ENCODE assay signal across 9 cellular contexts in the genomic region with DNA sequence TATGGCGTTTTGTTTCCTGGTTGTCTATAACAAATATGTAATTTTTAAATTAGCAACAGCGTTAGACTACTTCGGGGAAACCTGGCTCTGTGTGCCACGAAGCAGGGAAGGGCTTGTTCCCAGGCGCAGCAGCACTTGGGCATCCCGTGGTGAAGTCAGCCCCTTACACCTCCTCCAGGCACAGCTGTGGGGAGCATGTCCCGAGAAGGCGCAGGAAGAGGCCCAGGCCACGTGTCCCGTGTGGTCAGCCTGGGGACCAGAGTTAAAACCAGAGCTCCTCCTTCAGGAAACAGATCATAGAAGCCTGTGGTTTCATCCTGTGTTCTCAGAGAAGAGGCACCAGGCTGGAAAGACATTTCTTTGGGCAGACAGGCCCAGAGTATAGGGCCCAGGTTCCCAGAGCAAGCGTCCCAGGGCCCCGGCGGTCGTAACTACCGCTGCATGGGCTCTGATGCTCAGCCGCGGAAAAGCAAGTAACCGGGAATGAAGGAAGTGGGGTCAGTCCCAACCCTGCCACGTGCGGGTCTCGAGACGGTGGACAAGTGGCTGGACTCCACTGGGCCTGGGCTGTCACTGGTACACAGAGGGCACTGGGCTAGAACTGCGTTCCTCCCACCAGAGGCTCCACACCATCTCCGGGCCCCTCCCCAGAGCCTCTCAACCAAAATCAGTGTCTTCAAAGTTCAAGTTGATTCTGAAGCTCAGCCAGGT. TPM values are rescaled to one million over a fixed set of nuclear protein-coding genes. Genes with fewer than 3 reads are reported as not detected.
DNase-seq lines count a peak whose midpoint lies in the region; ATAC-seq and TF ChIP-seq lines count a peak whose summit lies in the region.
"Had no signal": no experiment of that assay in that cellular context is flagged by ENCODE, and none has a peak within 500 bp of the region (broad histone marks: within the 10 kb centered on the region; RNA-seq: fewer than 3 reads in every experiment).

No MANE protein-coding gene starts in this region.

- no peak overlapping the region for H2AFZ ChIP-seq in Loucy (ENCODE audit: low read length)

- WGBS in prostate gland, result 57% methylated on average over 22 of the region's 24 CpGs

- H3K36me3 Mint-ChIP-seq in activated naive CD4-positive, alpha-beta T cell treated with anti-CD3 and anti-CD28 coated beads for 36 hours (ENCODE audit: low read depth), result peaks cover 18% of the 10 kb centered on the region

- CTCF ChIA-PET in activated naive CD4-positive, alpha-beta T cell treated with anti-CD3 and anti-CD28 coated beads for 36 hours (lab: Charles Lee), result interaction anchor here (0.6 to 1.0 kb wide), 3 partner anchors 83 to 965 kb away, joined by 3 read pairs; no protein-coding TSS in a partner anchor

- H3K27me3 ChIP-seq in Loucy (ENCODE audit: insufficient read depth, low read length, poor library complexity, severe bottlenecking), result no peaks in the 10 kb centered on the region
- H3K27me3 ChIP-seq in prostate gland (replicated peaks; ENCODE audit: insufficient read depth), result no peaks in the 10 kb centered on the region

- peaks cover 58% of the 10 kb centered on the region for H3K79me2 ChIP-seq in Loucy (ENCODE audit: insufficient read depth, low read length)

- H3K4me2 ChIP-seq in Loucy (ENCODE audit: low read depth, low read length, poor library complexity, severe bottlenecking), result peak overlapping the region; percentile 89

- H3K9me3 Mint-ChIP-seq in activated naive CD4-positive, alpha-beta T cell treated with anti-CD3 and anti-CD28 coated beads for 36 hours, result no peaks in the 10 kb centered on the region
- H3K9me3 Mint-ChIP-seq: brain had no signal

- H3K4me1 ChIP-seq in Loucy (ENCODE audit: insufficient read depth, low read length, poor library complexity, severe bottlenecking) (peaks cover 71% of the 10 kb centered on the region), prostate gland (replicated peaks) (no peaks in the 10 kb centered on the region)

- no peak for ATAC-seq in HG03521 (IDR thresholded peaks at IDR 0.05; ENCODE audit: unreplicated experiment)

- H3K9ac ChIP-seq in Loucy (ENCODE audit: low read depth, low read length, poor library complexity, severe bottlenecking), result peak overlapping the region; percentile 69

- DNase-seq in activated naive CD4-positive, alpha-beta T cell treated with anti-CD3 and anti-CD28 coated beads for 36 hours, result peak; percentile 16
- no peak for DNase-seq in activated naive CD4-positive, alpha-beta T cell (lab: John Stamatoyannopoulos, UW)
- DNase-seq in amniotic epithelial cell (ENCODE audit: low read depth) (peak; percentile 95), iris pigment epithelial cell (ENCODE audit: low read depth) (peak; percentile 98), substantia nigra (lab: John Stamatoyannopoulos, UW) (peak in 25 of 49 donors; percentile 6 to 74 (median 31)), prostate gland (ENCODE audit: low spot score) (no peak)

- TF ChIP-seq POLR2A in prostate gland (IDR thresholded peaks at IDR 0.05), result no peak

- 0 out of 2 replicates have a peak, but pooled peaks cover 3% of the 10 kb centered on the region for H3F3A ChIP-seq in Loucy (ENCODE audit: low read depth)

- H4K20me1 ChIP-seq in Loucy (ENCODE audit: insufficient read depth, low read length, poor library complexity, severe bottlenecking), result no peaks in the 10 kb centered on the region

- no peak overlapping the region for H3K4me3 Mint-ChIP-seq in activated naive CD4-positive, alpha-beta T cell treated with anti-CD3 and anti-CD28 coated beads for 36 hours
- H3K4me3 Mint-ChIP-seq: brain had no signal

- peaks cover 4% of the 10 kb centered on the region; the same call in 1 of the 2 replicates for H3K36me3 ChIP-seq in Loucy (ENCODE audit: insufficient read depth, low read length)
- H3K36me3 ChIP-seq in prostate gland, result no peaks in the 10 kb centered on the region

- 0 out of 2 replicates have a peak, but pooled peaks have one; percentile 16 for TF ChIP-seq CTCF in Loucy (conservative IDR thresholded peaks at IDR 0.05; ENCODE audit: low read length)
- peak in 1 of 4 experiments; percentile 8 for TF ChIP-seq CTCF in prostate gland (IDR thresholded peaks at IDR 0.05)

- H3K9me3 ChIP-seq in Loucy (ENCODE audit: insufficient read depth, low read depth, low read length) (no peaks in the 10 kb centered on the region), prostate gland (no peaks in the 10 kb centered on the region)

- intact Hi-C loops in activated naive CD4-positive, alpha-beta T cell treated with anti-CD3 and anti-CD28 coated beads for 36 hours (cut with micrococcal nuclease), result no loop called here
- intact Hi-C loops in prostate gland (cut with DNase I), result loop anchor here (5.0 kb wide), 1 partner anchor 98 kb away; no protein-coding TSS in a partner anchor

- H3K27ac ChIP-seq in substantia nigra (ENCODE audit: low read depth, low read length, poor library complexity, severe bottlenecking) (no peak overlapping the region), prostate gland (no peak overlapping the region)

- no peaks in the 10 kb centered on the region for H3K27me3 Mint-ChIP-seq in activated naive CD4-positive, alpha-beta T cell treated with anti-CD3 and anti-CD28 coated beads for 36 hours (ENCODE audit: low read depth)

- H3K4me1 Mint-ChIP-seq in activated naive CD4-positive, alpha-beta T cell treated with anti-CD3 and anti-CD28 coated beads for 36 hours (ENCODE audit: low read depth), result peaks cover 15% of the 10 kb centered on the region

- H3K4me3 ChIP-seq in Loucy (ENCODE audit: low read length, poor library complexity, severe bottlenecking) (peak overlapping the region; percentile 71), prostate gland (no peak overlapping the region)

- H3K9me2 ChIP-seq in Loucy (replicated peaks; ENCODE audit: low read depth, low read length), result no peaks in the 10 kb centered on the region

- no peak overlapping the region for H3K27ac Mint-ChIP-seq in activated naive CD4-positive, alpha-beta T cell treated with anti-CD3 and anti-CD28 coated beads for 36 hours

RNA-seq across cellular contexts. Expression of gene NUDT1, which starts 7.1 kb away (rescaled TPM):
- total RNA-seq in activated naive CD4-positive, alpha-beta T cell treated with anti-CD3 and anti-CD28 coated beads for 36 hours, result 100 to 1,000 TPM; 115 to 118 TPM
- total RNA-seq in prostate gland, result 10 to 100 TPM; 18.1 to 35.3 TPM

RNA-seq across cellular contexts. Expression of gene MRM2, which starts 7.1 kb away (rescaled TPM):
- 10 to 100 TPM; 21.0 to 24.0 TPM for total RNA-seq in activated naive CD4-positive, alpha-beta T cell treated with anti-CD3 and anti-CD28 coated beads for 36 hours
- total RNA-seq in prostate gland, result 10 to 100 TPM; 21.8 to 23.0 TPM

RNA-seq across cellular contexts. Expression of gene MAD1L1, which starts 16.4 kb away (rescaled TPM):
- total RNA-seq in activated naive CD4-positive, alpha-beta T cell treated with anti-CD3 and anti-CD28 coated beads for 36 hours, result 10 to 100 TPM; 37.5 to 40.2 TPM
- 10 to 100 TPM; 79.3 to 91.9 TPM for total RNA-seq in prostate gland

Comparison
In these comparisons a context has a peak if more than half of its experiments do, and no peak if none do; other contexts are left out.
1. DNase-seq: peak in activated naive CD4-positive, alpha-beta T cell treated with anti-CD3 and anti-CD28 coated beads for 36 hours (single experiment), amniotic epithelial cell (single experiment), iris pigment epithelial cell (single experiment) and substantia nigra (25 of 49); none in activated naive CD4-positive, alpha-beta T cell (0 of 4) and prostate gland (single experiment).